ENCODE assay signal across 1 cellular context in genomic region chr2:6916224-6916623, GRCh38.
TF ChIP-seq lines count a peak whose summit lies in the region.

No MANE protein-coding gene starts in this region.

TF ChIP-seq in H1, 55 proteins besides CTCF, POLR2A, EP300 and RAD21:
- no peak for TF ChIP-seq SP4 (IDR thresholded peaks at IDR 0.05; ENCODE audit: low read length)
- TF ChIP-seq ASH2L (IDR thresholded peaks at IDR 0.05; ENCODE audit: low read length) = no peak
- no peak for TF ChIP-seq SIRT6 (IDR thresholded peaks at IDR 0.05; ENCODE audit: low read length)
- no peak for TF ChIP-seq GTF2F1 (IDR thresholded peaks at IDR 0.05; ENCODE audit: borderline replicate concordance, low read depth, low read length)
- TF ChIP-seq PHF8 (conservative IDR thresholded peaks at IDR 0.05; ENCODE audit: low read depth, low read length) = no peak
- TF ChIP-seq CHD2 (IDR thresholded peaks at IDR 0.05; ENCODE audit: low read length) = no peak
- no peak for TF ChIP-seq CHD7 (IDR thresholded peaks at IDR 0.05; ENCODE audit: insufficient replicate concordance, low read length)
- no peak for TF ChIP-seq EZH2 (IDR thresholded peaks at IDR 0.05; ENCODE audit: low read depth, low read length, severe bottlenecking)
- no peak for TF ChIP-seq BACH1 (IDR thresholded peaks at IDR 0.05; ENCODE audit: low read length)
- TF ChIP-seq SIX5 (IDR thresholded peaks at IDR 0.05; ENCODE audit: low read depth, low read length) = no peak
- TF ChIP-seq CHD1 (IDR thresholded peaks at IDR 0.05; ENCODE audit: low read depth, low read length) = no peak
- TF ChIP-seq, protein P1, sequence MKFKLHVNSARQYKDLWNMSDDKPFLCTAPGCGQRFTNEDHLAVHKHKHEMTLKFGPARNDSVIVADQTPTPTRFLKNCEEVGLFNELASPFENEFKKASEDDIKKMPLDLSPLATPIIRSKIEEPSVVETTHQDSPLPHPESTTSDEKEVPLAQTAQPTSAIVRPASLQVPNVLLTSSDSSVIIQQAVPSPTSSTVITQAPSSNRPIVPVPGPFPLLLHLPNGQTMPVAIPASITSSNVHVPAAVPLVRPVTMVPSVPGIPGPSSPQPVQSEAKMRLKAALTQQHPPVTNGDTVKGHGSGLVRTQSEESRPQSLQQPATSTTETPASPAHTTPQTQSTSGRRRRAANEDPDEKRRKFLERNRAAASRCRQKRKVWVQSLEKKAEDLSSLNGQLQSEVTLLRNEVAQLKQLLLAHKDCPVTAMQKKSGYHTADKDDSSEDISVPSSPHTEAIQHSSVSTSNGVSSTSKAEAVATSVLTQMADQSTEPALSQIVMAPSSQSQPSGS (IDR thresholded peaks at IDR 0.05; ENCODE audit: low read length) = no peak
TF ChIP-seq in H1: peak in this region for 0.
